ENCODE assay signal across 16 cellular contexts in the genomic region with DNA sequence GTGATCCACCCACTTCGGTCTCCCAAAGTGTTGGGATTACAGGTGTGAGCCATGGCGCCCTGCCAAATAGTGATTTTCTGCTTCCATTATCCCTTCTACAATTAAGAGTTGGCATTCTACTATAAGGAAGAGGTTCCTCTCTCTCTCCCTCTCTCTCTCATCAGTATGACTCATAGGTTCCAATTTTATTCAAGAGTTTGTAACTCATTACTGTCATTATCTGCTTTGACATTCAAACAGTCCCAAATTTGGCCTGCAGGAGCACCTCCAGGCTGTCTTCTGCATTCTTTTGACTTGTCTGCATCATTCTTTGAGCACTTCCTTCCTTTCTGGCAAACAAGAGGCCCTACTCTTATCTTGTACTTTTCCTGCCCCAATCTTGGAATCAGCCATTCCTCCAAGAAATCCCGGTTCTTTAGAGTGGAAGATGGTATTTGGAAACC. TPM values are rescaled to one million over a fixed set of nuclear protein-coding genes. Genes with fewer than 3 reads are reported as not detected.
DNase-seq lines count a peak whose midpoint lies in the region; ATAC-seq, FAIRE-seq and TF ChIP-seq lines count a peak whose summit lies in the region.
"Had no signal": no experiment of that assay in that cellular context is flagged by ENCODE, and none has a peak within 500 bp of the region (broad histone marks: within the 10 kb centered on the region; RNA-seq: fewer than 3 reads in every experiment).

No MANE protein-coding gene starts in this region.

- FAIRE-seq in bronchial epithelial cell (lab: Jason Lieb, UNC) (no peak), small intestine (lab: Jason Lieb, UNC) (no peak)

- no peaks in the 10 kb centered on the region for H3K36me3 Mint-ChIP-seq in activated naive CD8-positive, alpha-beta T cell treated with anti-CD3 and anti-CD28 coated beads, Interleukin-2, amount 50 U/mL, for 24 hours (ENCODE audit: low read depth)
- no peaks in the 10 kb centered on the region for H3K36me3 Mint-ChIP-seq in activated naive CD8-positive, alpha-beta T cell treated with anti-CD3 and anti-CD28 coated beads for 36 hours
- no peaks in the 10 kb centered on the region for H3K36me3 Mint-ChIP-seq in activated CD4-positive, alpha-beta T cell treated with anti-CD3 and anti-CD28 coated beads, Interleukin-2, amount 10 ng/mL, durations not matched to agents 24 days and 14 days (ENCODE audit: low read depth)

- H3K36me3 ChIP-seq in bronchial epithelial cell (ENCODE audit: control insufficient read depth, insufficient read depth, low read length) (no peaks in the 10 kb centered on the region), small intestine (ENCODE audit: control insufficient read depth in 2 of 2, insufficient read depth in 2 of 2, low read length in 2 of 2) (no peaks in the 10 kb centered on the region)
- H3K36me3 ChIP-seq: cardiac muscle cell, esophagus muscularis mucosa, upper lobe of right lung had no signal

- intact Hi-C loops in activated CD4-positive, alpha-beta T cell treated with anti-CD3 and anti-CD28 coated beads, Interleukin-2, amount 10 ng/mL, durations not matched to agents 24 days and 14 days (cut with micrococcal nuclease): no loop called here

- H3K27ac Mint-ChIP-seq in activated naive CD8-positive, alpha-beta T cell treated with anti-CD3 and anti-CD28 coated beads, Interleukin-2, amount 50 U/mL, for 24 hours: no peak overlapping the region
- H3K27ac Mint-ChIP-seq in activated naive CD8-positive, alpha-beta T cell treated with anti-CD3 and anti-CD28 coated beads for 36 hours: no peak overlapping the region
- no peak overlapping the region for H3K27ac Mint-ChIP-seq in activated CD4-positive, alpha-beta T cell treated with anti-CD3 and anti-CD28 coated beads, Interleukin-2, amount 10 ng/mL, durations not matched to agents 24 days and 14 days
- H3K27ac Mint-ChIP-seq: activated T-helper 1 cell treated with anti-CD3 and anti-CD28 coated beads, Interleukin-12 subunit alpha, Interleukin-12 subunit beta, Interleukin-2, Interleukin-4 antibody, amounts not matched to agents 30 ng/mL and 10 ng/mL and 1 ng/mL, durations not matched to agents 14 hours and 24 hours and 36 hours; nephron progenitor cell had no signal

- peaks cover 11% of the 10 kb centered on the region for H3K4me1 Mint-ChIP-seq in activated naive CD8-positive, alpha-beta T cell treated with anti-CD3 and anti-CD28 coated beads, Interleukin-2, amount 50 U/mL, for 24 hours
- peaks cover 4% of the 10 kb centered on the region for H3K4me1 Mint-ChIP-seq in activated naive CD8-positive, alpha-beta T cell treated with anti-CD3 and anti-CD28 coated beads for 36 hours
- H3K4me1 Mint-ChIP-seq in activated CD4-positive, alpha-beta T cell treated with anti-CD3 and anti-CD28 coated beads, Interleukin-2, amount 10 ng/mL, durations not matched to agents 24 days and 14 days: peaks cover 4% of the 10 kb centered on the region
- H3K4me1 Mint-ChIP-seq: nephron progenitor cell had no signal

- H3K4me1 ChIP-seq in small intestine (ENCODE audit: control insufficient read depth in 2 of 2, insufficient read depth in 1 of 2, low read depth in 1 of 2, low read length in 1 of 2): no peaks in the 10 kb centered on the region
- H3K4me1 ChIP-seq: esophagus muscularis mucosa, upper lobe of right lung had no signal

- H3K4me3 ChIP-seq in bronchial epithelial cell (ENCODE audit: low read depth, low read length) (no peak overlapping the region), small intestine (ENCODE audit: low read depth in 1 of 2, low read length in 2 of 2) (no peak overlapping the region)
- H3K4me3 ChIP-seq: cardiac muscle cell, esophagus muscularis mucosa, upper lobe of right lung had no signal

- no peak for DNase-seq in activated naive CD8-positive, alpha-beta T cell treated with anti-CD3 and anti-CD28 coated beads, Interleukin-2, amount 50 U/mL, for 24 hours
- DNase-seq in activated naive CD8-positive, alpha-beta T cell treated with anti-CD3 and anti-CD28 coated beads for 36 hours: no peak
- DNase-seq in NCI-H2107 treated with DMSO at 0.1 percent for 48 hours (lab: John Stamatoyannopoulos, UW; ENCODE audit: unreplicated experiment) (peak; percentile 9), bronchial epithelial cell (ENCODE audit: low read depth) (peak; percentile 35), renal cortical epithelial cell (ENCODE audit: low read depth) (peak; percentile 11), small intestine (no peak), hypothalamus (lab: John Stamatoyannopoulos, UW) (no peak)
- no peak for DNase-seq in activated CD4-positive, alpha-beta T cell treated with anti-CD3 and anti-CD28 coated beads, Interleukin-2, amount 10 ng/mL, durations not matched to agents 24 days and 14 days
- DNase-seq: GDM1, NCI-H1694 treated with DMSO at 0.1 percent for 48 hours, nephron progenitor cell, upper lobe of right lung had no signal

- H3K9me3 Mint-ChIP-seq in activated naive CD8-positive, alpha-beta T cell treated with anti-CD3 and anti-CD28 coated beads, Interleukin-2, amount 50 U/mL, for 24 hours: no peaks in the 10 kb centered on the region
- H3K9me3 Mint-ChIP-seq in activated naive CD8-positive, alpha-beta T cell treated with anti-CD3 and anti-CD28 coated beads for 36 hours: no peaks in the 10 kb centered on the region
- H3K9me3 Mint-ChIP-seq in activated CD4-positive, alpha-beta T cell treated with anti-CD3 and anti-CD28 coated beads, Interleukin-2, amount 10 ng/mL, durations not matched to agents 24 days and 14 days: no peaks in the 10 kb centered on the region
- H3K9me3 Mint-ChIP-seq: activated T-helper 1 cell treated with anti-CD3 and anti-CD28 coated beads, Interleukin-12 subunit alpha, Interleukin-12 subunit beta, Interleukin-2, Interleukin-4 antibody, amounts not matched to agents 30 ng/mL and 10 ng/mL and 1 ng/mL, durations not matched to agents 14 hours and 24 hours and 36 hours; nephron progenitor cell had no signal

- 59 to 78% (median 66%) methylated on average over 3 of the region's 3 CpGs for WGBS in small intestine, 3 donors

- peak; percentile 57 for ATAC-seq in activated naive CD8-positive, alpha-beta T cell treated with anti-CD3 and anti-CD28 coated beads, Interleukin-2, amount 50 U/mL, for 24 hours
- ATAC-seq: upper lobe of right lung had no signal

- no peak overlapping the region for H3K4me3 Mint-ChIP-seq in activated naive CD8-positive, alpha-beta T cell treated with anti-CD3 and anti-CD28 coated beads, Interleukin-2, amount 50 U/mL, for 24 hours
- no peak overlapping the region for H3K4me3 Mint-ChIP-seq in activated naive CD8-positive, alpha-beta T cell treated with anti-CD3 and anti-CD28 coated beads for 36 hours
- no peak overlapping the region for H3K4me3 Mint-ChIP-seq in activated CD4-positive, alpha-beta T cell treated with anti-CD3 and anti-CD28 coated beads, Interleukin-2, amount 10 ng/mL, durations not matched to agents 24 days and 14 days
- H3K4me3 Mint-ChIP-seq: activated T-helper 1 cell treated with anti-CD3 and anti-CD28 coated beads, Interleukin-12 subunit alpha, Interleukin-12 subunit beta, Interleukin-2, Interleukin-4 antibody, amounts not matched to agents 30 ng/mL and 10 ng/mL and 1 ng/mL, durations not matched to agents 14 hours and 24 hours and 36 hours; nephron progenitor cell had no signal

- H3K27me3 ChIP-seq in bronchial epithelial cell (ENCODE audit: control insufficient read depth, insufficient read depth, low read length) (no peaks in the 10 kb centered on the region), small intestine (ENCODE audit: control insufficient read depth in 2 of 2, insufficient read depth in 2 of 2, low read length in 2 of 2) (no peaks in the 10 kb centered on the region)
- H3K27me3 ChIP-seq: cardiac muscle cell, upper lobe of right lung had no signal

- H3K27me3 Mint-ChIP-seq in activated naive CD8-positive, alpha-beta T cell treated with anti-CD3 and anti-CD28 coated beads, Interleukin-2, amount 50 U/mL, for 24 hours: peaks cover 6% of the 10 kb centered on the region
- H3K27me3 Mint-ChIP-seq in activated naive CD8-positive, alpha-beta T cell treated with anti-CD3 and anti-CD28 coated beads for 36 hours: peaks cover 5% of the 10 kb centered on the region
- H3K27me3 Mint-ChIP-seq in activated CD4-positive, alpha-beta T cell treated with anti-CD3 and anti-CD28 coated beads, Interleukin-2, amount 10 ng/mL, durations not matched to agents 24 days and 14 days: peaks cover 26% of the 10 kb centered on the region

- no peak for TF ChIP-seq CTCF in bronchial epithelial cell (IDR thresholded peaks at IDR 0.05; ENCODE audit: insufficient read depth, low read length, severe bottlenecking)

- H3K9me3 ChIP-seq in small intestine (ENCODE audit: control insufficient read depth, low read depth): no peaks in the 10 kb centered on the region
- H3K9me3 ChIP-seq: esophagus muscularis mucosa, upper lobe of right lung had no signal

- no peak overlapping the region for H3K27ac ChIP-seq in small intestine (ENCODE audit: low read depth in 1 of 2, low read length in 1 of 2)
- H3K27ac ChIP-seq: cardiac muscle cell, esophagus muscularis mucosa, RWPE1, upper lobe of right lung had no signal

RNA-seq across cellular contexts. Expression of a gene that starts 33.2 kb away (rescaled TPM):
- 10 to 100 TPM; 42.2 to 44.5 TPM for total RNA-seq in activated naive CD8-positive, alpha-beta T cell treated with anti-CD3 and anti-CD28 coated beads for 36 hours
- total RNA-seq in bronchial epithelial cell (248 and 280 TPM in 2 replicates), renal cortical epithelial cell (394 and 395 TPM in 2 replicates)
- 10 to 100 TPM in 1 of 3 donors, 1 to 10 TPM in 2; 6.0 to 38.3 (median 9.5) TPM for polyA plus RNA-seq in small intestine
- total RNA-seq in activated CD4-positive, alpha-beta T cell treated with anti-CD3 and anti-CD28 coated beads, Interleukin-2, amount 10 ng/mL, durations not matched to agents 24 days and 14 days: 56.2 and 57.2 TPM in 2 replicates

RNA-seq across cellular contexts. Expression of a gene that starts 33.8 kb away (rescaled TPM):
- total RNA-seq in activated naive CD8-positive, alpha-beta T cell treated with anti-CD3 and anti-CD28 coated beads for 36 hours: under 1 TPM; 0.29 to 0.30 TPM
- under 0.01 and 0.51 TPM in 2 replicates for total RNA-seq in bronchial epithelial cell
- 0.17 and 0.60 TPM in 2 replicates for total RNA-seq in renal cortical epithelial cell
- polyA plus RNA-seq in small intestine: 1 to 10 TPM in 2 of 3 donors, under 1 TPM in 1; 0.37 to 2.0 (median 1.9) TPM
- total RNA-seq in activated CD4-positive, alpha-beta T cell treated with anti-CD3 and anti-CD28 coated beads, Interleukin-2, amount 10 ng/mL, durations not matched to agents 24 days and 14 days: 0.37 and 0.59 TPM in 2 replicates

Comparison
In these comparisons a context has a peak if more than half of its experiments do, and no peak if none do; other contexts are left out.
1. DNase-seq: peak in NCI-H2107 treated with DMSO at 0.1 percent for 48 hours (single experiment), bronchial epithelial cell (single experiment) and renal cortical epithelial cell (single experiment); none in activated naive CD8-positive, alpha-beta T cell treated with anti-CD3 and anti-CD28 coated beads, Interleukin-2, amount 50 U/mL, for 24 hours (single experiment), activated naive CD8-positive, alpha-beta T cell treated with anti-CD3 and anti-CD28 coated beads for 36 hours (single experiment), small intestine (single experiment), hypothalamus (0 of 51) and activated CD4-positive, alpha-beta T cell treated with anti-CD3 and anti-CD28 coated beads, Interleukin-2, amount 10 ng/mL, durations not matched to agents 24 days and 14 days (single experiment).